In genomic region chr1:89998306-89998705, GRCh38 we compare ENCODE assay signal across 1 cellular context.
TF ChIP-seq lines count a peak whose summit lies in the region.

No MANE protein-coding gene starts in this region.

TF ChIP-seq in WTC11, 78 proteins besides CTCF, POLR2A, EP300 and RAD21 (continued from another document):
- TF ChIP-seq ZNF532 (CRISPR knock-in tag; IDR thresholded peaks at IDR 0.05; ENCODE audit: borderline replicate concordance) (no peak), KAT7 (CRISPR knock-in tag; IDR thresholded peaks at IDR 0.05; ENCODE audit: borderline replicate concordance) (no peak), NFE2L1 (CRISPR knock-in tag; IDR thresholded peaks at IDR 0.05) (no peak), ZMAT4 (CRISPR knock-in tag; IDR thresholded peaks at IDR 0.05) (no peak), FOXP1 (CRISPR knock-in tag; IDR thresholded peaks at IDR 0.05; ENCODE audit: borderline replicate concordance) (no peak), TCF7 (CRISPR knock-in tag; IDR thresholded peaks at IDR 0.05; ENCODE audit: low read depth) (no peak), SOX15 (CRISPR knock-in tag; IDR thresholded peaks at IDR 0.05) (no peak)
- TF ChIP-seq, protein P1, sequence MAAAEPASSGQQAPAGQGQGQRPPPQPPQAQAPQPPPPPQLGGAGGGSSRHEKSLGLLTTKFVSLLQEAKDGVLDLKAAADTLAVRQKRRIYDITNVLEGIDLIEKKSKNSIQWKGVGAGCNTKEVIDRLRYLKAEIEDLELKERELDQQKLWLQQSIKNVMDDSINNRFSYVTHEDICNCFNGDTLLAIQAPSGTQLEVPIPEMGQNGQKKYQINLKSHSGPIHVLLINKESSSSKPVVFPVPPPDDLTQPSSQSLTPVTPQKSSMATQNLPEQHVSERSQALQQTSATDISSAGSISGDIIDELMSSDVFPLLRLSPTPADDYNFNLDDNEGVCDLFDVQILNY (CRISPR knock-in tag; IDR thresholded peaks at IDR 0.05) = no peak
- TF ChIP-seq, protein P2, sequence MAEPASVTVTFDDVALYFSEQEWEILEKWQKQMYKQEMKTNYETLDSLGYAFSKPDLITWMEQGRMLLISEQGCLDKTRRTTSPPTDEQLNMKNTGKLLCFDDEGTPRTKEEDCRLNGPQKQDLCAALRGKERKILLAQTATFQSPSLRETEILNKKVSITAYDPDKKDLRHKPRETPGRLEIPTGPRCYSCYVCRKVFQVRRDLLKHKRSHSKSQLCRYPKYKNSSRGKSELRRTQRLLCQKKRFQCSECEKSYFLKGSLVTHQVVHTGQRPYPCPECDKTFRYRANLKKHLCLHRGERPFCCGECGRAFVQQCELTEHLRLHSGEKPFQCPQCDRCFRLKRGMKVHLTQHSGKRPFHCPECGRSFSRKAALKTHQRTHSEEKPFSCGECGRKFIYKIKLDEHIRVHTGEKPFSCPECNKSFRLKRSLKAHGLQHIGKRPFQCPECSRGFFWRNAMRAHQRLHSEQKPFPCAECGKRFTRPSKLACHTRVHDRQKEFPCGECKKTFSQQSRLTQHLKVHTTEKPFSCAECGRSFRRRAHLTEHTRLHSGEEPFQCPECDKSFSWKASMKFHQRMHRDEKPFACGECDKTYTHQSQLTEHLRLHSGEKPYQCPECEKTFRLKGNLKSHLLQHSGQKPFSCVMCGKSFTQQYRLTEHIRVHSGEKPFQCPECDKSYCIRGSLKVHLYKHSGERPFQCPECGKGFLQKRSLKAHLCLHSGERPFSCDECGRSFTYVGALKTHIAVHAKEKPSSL (CRISPR knock-in tag; conservative IDR thresholded peaks at IDR 0.05) = no peak
- TF ChIP-seq, protein P3, sequence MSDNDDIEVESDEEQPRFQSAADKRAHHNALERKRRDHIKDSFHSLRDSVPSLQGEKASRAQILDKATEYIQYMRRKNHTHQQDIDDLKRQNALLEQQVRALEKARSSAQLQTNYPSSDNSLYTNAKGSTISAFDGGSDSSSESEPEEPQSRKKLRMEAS (CRISPR knock-in tag; IDR thresholded peaks at IDR 0.05) = no peak
- TF ChIP-seq, protein P4, sequence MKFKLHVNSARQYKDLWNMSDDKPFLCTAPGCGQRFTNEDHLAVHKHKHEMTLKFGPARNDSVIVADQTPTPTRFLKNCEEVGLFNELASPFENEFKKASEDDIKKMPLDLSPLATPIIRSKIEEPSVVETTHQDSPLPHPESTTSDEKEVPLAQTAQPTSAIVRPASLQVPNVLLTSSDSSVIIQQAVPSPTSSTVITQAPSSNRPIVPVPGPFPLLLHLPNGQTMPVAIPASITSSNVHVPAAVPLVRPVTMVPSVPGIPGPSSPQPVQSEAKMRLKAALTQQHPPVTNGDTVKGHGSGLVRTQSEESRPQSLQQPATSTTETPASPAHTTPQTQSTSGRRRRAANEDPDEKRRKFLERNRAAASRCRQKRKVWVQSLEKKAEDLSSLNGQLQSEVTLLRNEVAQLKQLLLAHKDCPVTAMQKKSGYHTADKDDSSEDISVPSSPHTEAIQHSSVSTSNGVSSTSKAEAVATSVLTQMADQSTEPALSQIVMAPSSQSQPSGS (CRISPR knock-in tag; IDR thresholded peaks at IDR 0.05; ENCODE audit: borderline replicate concordance, low read depth) = no peak
- TF ChIP-seq, protein P5, sequence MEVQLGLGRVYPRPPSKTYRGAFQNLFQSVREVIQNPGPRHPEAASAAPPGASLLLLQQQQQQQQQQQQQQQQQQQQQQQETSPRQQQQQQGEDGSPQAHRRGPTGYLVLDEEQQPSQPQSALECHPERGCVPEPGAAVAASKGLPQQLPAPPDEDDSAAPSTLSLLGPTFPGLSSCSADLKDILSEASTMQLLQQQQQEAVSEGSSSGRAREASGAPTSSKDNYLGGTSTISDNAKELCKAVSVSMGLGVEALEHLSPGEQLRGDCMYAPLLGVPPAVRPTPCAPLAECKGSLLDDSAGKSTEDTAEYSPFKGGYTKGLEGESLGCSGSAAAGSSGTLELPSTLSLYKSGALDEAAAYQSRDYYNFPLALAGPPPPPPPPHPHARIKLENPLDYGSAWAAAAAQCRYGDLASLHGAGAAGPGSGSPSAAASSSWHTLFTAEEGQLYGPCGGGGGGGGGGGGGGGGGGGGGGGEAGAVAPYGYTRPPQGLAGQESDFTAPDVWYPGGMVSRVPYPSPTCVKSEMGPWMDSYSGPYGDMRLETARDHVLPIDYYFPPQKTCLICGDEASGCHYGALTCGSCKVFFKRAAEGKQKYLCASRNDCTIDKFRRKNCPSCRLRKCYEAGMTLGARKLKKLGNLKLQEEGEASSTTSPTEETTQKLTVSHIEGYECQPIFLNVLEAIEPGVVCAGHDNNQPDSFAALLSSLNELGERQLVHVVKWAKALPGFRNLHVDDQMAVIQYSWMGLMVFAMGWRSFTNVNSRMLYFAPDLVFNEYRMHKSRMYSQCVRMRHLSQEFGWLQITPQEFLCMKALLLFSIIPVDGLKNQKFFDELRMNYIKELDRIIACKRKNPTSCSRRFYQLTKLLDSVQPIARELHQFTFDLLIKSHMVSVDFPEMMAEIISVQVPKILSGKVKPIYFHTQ (CRISPR knock-in tag; IDR thresholded peaks at IDR 0.05) = no peak
